ENCODE assay signal across 24 cellular contexts in genomic region chr4:93152461-93152860, GRCh38.
"Had no signal": no experiment of that assay in that cellular context is flagged by ENCODE, and none has a peak within 500 bp of the region (broad histone marks: within the 10 kb centered on the region; RNA-seq: fewer than 3 reads in every experiment).

No MANE protein-coding gene starts in this region.

- DNase-seq: hypothalamus; immature natural killer cell; kidney; left colon; left lung; lower lobe of right lung; mammary epithelial cell; mesenchymal stem cell; naive B cell; natural killer cell; nephron progenitor cell; ovary; right lobe of liver; stimulated activated CD4-positive, alpha-beta T cell treated with anti-CD3 and anti-CD28 coated beads, Interleukin-12 subunit alpha, Interleukin-12 subunit beta, amount 100 ng/mL, for 4 hours; stimulated activated CD4-positive, alpha-beta T cell treated with anti-CD3 and anti-CD28 coated beads, Interleukin-15, amount 100 ng/mL, for 24 hours; stimulated activated CD4-positive, alpha-beta T cell treated with anti-CD3 and anti-CD28 coated beads, Interleukin-2, amount 100 ng/mL, for 24 hours; stimulated activated CD4-positive, alpha-beta T cell treated with anti-CD3 and anti-CD28 coated beads, Interleukin-4, amount 100 ng/mL, for 24 hours; stimulated activated naive CD4-positive, alpha-beta T cell; tibial artery had no signal

- H3K27ac ChIP-seq: left lung, lower lobe of right lung, ovary, right atrium auricular region, right lobe of liver, suprapubic skin, thoracic aorta, tibial artery, vagina had no signal

- H3K27me3 ChIP-seq: left lung, ovary, right atrium auricular region, right lobe of liver, suprapubic skin, tibial artery, vagina had no signal

- H3K4me3 ChIP-seq: left lung, lower lobe of right lung, ovary, right atrium auricular region, right lobe of liver, suprapubic skin, thoracic aorta, tibial artery, vagina had no signal

- FAIRE-seq: islet of Langerhans, kidney had no signal

- H3K4me1 ChIP-seq: left lung, lower lobe of right lung, right atrium auricular region, right lobe of liver, suprapubic skin, tibial artery, vagina had no signal

- H3K36me3 ChIP-seq: left lung, lower lobe of right lung, ovary, right atrium auricular region, right lobe of liver, suprapubic skin, thoracic aorta, tibial artery, vagina had no signal
